In genomic region chr2:217994776-217995274, GRCh38 we compare ENCODE assay signal across 10 cellular contexts. TPM values are rescaled to one million over a fixed set of nuclear protein-coding genes. Genes with fewer than 3 reads are reported as not detected.
DNase-seq lines count a peak whose midpoint lies in the region; TF ChIP-seq lines count a peak whose summit lies in the region.
"Had no signal": no experiment of that assay in that cellular context is flagged by ENCODE, and none has a peak within 500 bp of the region (broad histone marks: within the 10 kb centered on the region; RNA-seq: fewer than 3 reads in every experiment).

No MANE protein-coding gene starts in this region.

- DNase-seq in GM04503 (ENCODE audit: low read depth) (peak; percentile 83), astrocyte of the spinal cord (ENCODE audit: low read depth, low spot score) (peak; percentile 52), hepatocyte (ENCODE audit: low spot score) (no peak), suprapubic skin (ENCODE audit: low spot score in 2 of 2) (no peak), WERI-Rb-1 (no peak), endodermal cell (no peak), NCI-H526 (lab: John Stamatoyannopoulos, UW) (no peak), colonic mucosa (no peak)
- DNase-seq: activated CD8-positive, alpha-beta T cell treated with anti-CD3 and anti-CD28 coated beads for 36 hours had no signal

- peaks cover 3% of the 10 kb centered on the region for H3K27me3 Mint-ChIP-seq in endodermal cell (ENCODE audit: insufficient read depth)

- H3K4me1 Mint-ChIP-seq in endodermal cell: peaks cover 8% of the 10 kb centered on the region

- no peak overlapping the region for H3K4me3 ChIP-seq in astrocyte of the spinal cord (ENCODE audit: low read depth, low read length)
- H3K4me3 ChIP-seq in hepatocyte: no peak overlapping the region
- no peak overlapping the region for H3K4me3 ChIP-seq in suprapubic skin
- H3K4me3 ChIP-seq in WERI-Rb-1 (ENCODE audit: low read depth, low read length): no peak overlapping the region
- H3K4me3 ChIP-seq in endodermal cell (ENCODE audit: low read length): no peak overlapping the region
- no peak overlapping the region for H3K4me3 ChIP-seq in colonic mucosa

- no peak overlapping the region for H3K4me2 ChIP-seq in hepatocyte

- peak overlapping the region; percentile 58 for H3K27ac ChIP-seq in hepatocyte
- H3K27ac ChIP-seq in suprapubic skin: peak overlapping the region; percentile 90
- no peak overlapping the region for H3K27ac ChIP-seq in WERI-Rb-1
- H3K27ac ChIP-seq in endodermal cell (ENCODE audit: low read depth, low read length): no peak overlapping the region
- no peak overlapping the region for H3K27ac ChIP-seq in colonic mucosa

- peak in 1 of 2 donors; percentile 16 for TF ChIP-seq POLR2A in suprapubic skin (IDR thresholded peaks at IDR 0.05)

- H4K20me1 ChIP-seq in hepatocyte (ENCODE audit: insufficient read depth, poor library complexity, severe bottlenecking): peaks cover 2% of the 10 kb centered on the region

- no peak for TF ChIP-seq EP300 in suprapubic skin (IDR thresholded peaks at IDR 0.05)

- H3K9ac ChIP-seq in endodermal cell (ENCODE audit: extremely low read depth, low read length, poor library complexity, severe bottlenecking) (no peak overlapping the region), colonic mucosa (ENCODE audit: low read depth in 2 of 2, low read length in 2 of 2) (no peak overlapping the region)

- no peaks in the 10 kb centered on the region for H3K9me3 ChIP-seq in hepatocyte (ENCODE audit: low read depth)
- no peaks in the 10 kb centered on the region for H3K9me3 ChIP-seq in suprapubic skin
- no peaks in the 10 kb centered on the region for H3K9me3 ChIP-seq in WERI-Rb-1 (ENCODE audit: severe bottlenecking)
- no peaks in the 10 kb centered on the region for H3K9me3 ChIP-seq in endodermal cell (ENCODE audit: control insufficient read depth, low read length)
- H3K9me3 ChIP-seq in colonic mucosa: no peaks in the 10 kb centered on the region

- H3K9me2 ChIP-seq in hepatocyte (replicated peaks; ENCODE audit: insufficient read depth): no peaks in the 10 kb centered on the region

- TF ChIP-seq CTCF in astrocyte of the spinal cord (IDR thresholded peaks at IDR 0.05; ENCODE audit: low read depth, low read length) (no peak), hepatocyte (IDR thresholded peaks at IDR 0.05; ENCODE audit: poor library complexity) (no peak), suprapubic skin (IDR thresholded peaks at IDR 0.05) (no peak), WERI-Rb-1 (IDR thresholded peaks at IDR 0.05; ENCODE audit: low read depth, low read length) (no peak), endodermal cell (conservative IDR thresholded peaks at IDR 0.05) (no peak), colonic mucosa (IDR thresholded peaks at IDR 0.05) (no peak)

- no peaks in the 10 kb centered on the region for H3K36me3 Mint-ChIP-seq in endodermal cell (ENCODE audit: low read depth)
- H3K36me3 Mint-ChIP-seq: natural killer cell treated with Interleukin-12 subunit alpha and Interleukin-12 subunit beta and Interleukin-15 and Interleukin-18, amount 100 ng/mL, for 72 hours had no signal

- H3K27ac Mint-ChIP-seq in endodermal cell: no peak overlapping the region
- H3K27ac Mint-ChIP-seq: activated CD8-positive, alpha-beta T cell treated with anti-CD3 and anti-CD28 coated beads for 36 hours; natural killer cell treated with Interleukin-12 subunit alpha and Interleukin-12 subunit beta and Interleukin-15 and Interleukin-18, amount 100 ng/mL, for 72 hours had no signal

- in situ Hi-C loops in astrocyte of the spinal cord (cut with HindIII; ENCODE audit: low sequenced_read_pairs): no loop called here

- H3K27me3 ChIP-seq in hepatocyte (no peaks in the 10 kb centered on the region), suprapubic skin (no peaks in the 10 kb centered on the region), WERI-Rb-1 (ENCODE audit: insufficient read depth, low read depth, severe bottlenecking) (no peaks in the 10 kb centered on the region), endodermal cell (ENCODE audit: control insufficient read depth, insufficient read depth, low read length, poor library complexity, severe bottlenecking) (no peaks in the 10 kb centered on the region), colonic mucosa (no peaks in the 10 kb centered on the region)

- no peaks in the 10 kb centered on the region for H3K9me3 Mint-ChIP-seq in endodermal cell
- H3K9me3 Mint-ChIP-seq: activated CD8-positive, alpha-beta T cell treated with anti-CD3 and anti-CD28 coated beads for 36 hours; natural killer cell treated with Interleukin-12 subunit alpha and Interleukin-12 subunit beta and Interleukin-15 and Interleukin-18, amount 100 ng/mL, for 72 hours had no signal

- WGBS in hepatocyte (ENCODE audit: low lambda C conversion rate, missing lambda C conversion rate): 89% methylated on average over 4 of the region's 4 CpGs
- 64% methylated on average over 4 of the region's 4 CpGs for WGBS in suprapubic skin
- 93 to 100% methylated on average over 2 to 4 of the region's 4 CpGs for WGBS in endodermal cell (ENCODE audit: insufficient coverage in 1 of 2, insufficient read length in 1 of 2), 2 experiments

- intact Hi-C loops in colonic mucosa (cut with DNase I): no loop called here

- H2AFZ ChIP-seq in hepatocyte: no peak overlapping the region

- H3K4me1 ChIP-seq in hepatocyte (ENCODE audit: insufficient read depth) (peaks cover 14% of the 10 kb centered on the region), suprapubic skin (peaks cover 57% of the 10 kb centered on the region), endodermal cell (ENCODE audit: control insufficient read depth, insufficient read depth, low read length) (no peaks in the 10 kb centered on the region), colonic mucosa (no peaks in the 10 kb centered on the region)

- H3K36me3 ChIP-seq in hepatocyte (replicated peaks; ENCODE audit: insufficient read depth, low read depth) (no peaks in the 10 kb centered on the region), suprapubic skin (no peaks in the 10 kb centered on the region), WERI-Rb-1 (no peaks in the 10 kb centered on the region), endodermal cell (ENCODE audit: control insufficient read depth, insufficient read depth, low read length) (no peaks in the 10 kb centered on the region), colonic mucosa (no peaks in the 10 kb centered on the region)

- no peak overlapping the region for H3K4me3 Mint-ChIP-seq in endodermal cell
- H3K4me3 Mint-ChIP-seq: activated CD8-positive, alpha-beta T cell treated with anti-CD3 and anti-CD28 coated beads for 36 hours; natural killer cell treated with Interleukin-12 subunit alpha and Interleukin-12 subunit beta and Interleukin-15 and Interleukin-18, amount 100 ng/mL, for 72 hours had no signal

- H3K79me2 ChIP-seq in hepatocyte: peaks cover under 1% of the 10 kb centered on the region

RNA-seq across cellular contexts. Expression of gene TNS1, which starts 8.0 kb away (rescaled TPM):
- total RNA-seq in hepatocyte (22.9 and 27.6 TPM in 2 replicates), suprapubic skin (100 to 1,000 TPM in 2 of 4 donors, 10 to 100 TPM in 2; 64.1 to 145 (median 99.5) TPM), endodermal cell (1 to 10 TPM; 3.3 to 4.2 TPM), colonic mucosa (100 to 1,000 TPM in 1 of 2 donors, 10 to 100 TPM in 1; 20.6 to 164 TPM)
- polyA plus RNA-seq in hepatocyte: 16.2 TPM in 2 replicates
- polyA plus RNA-seq in endodermal cell (2013, experiment 1 of 2): 5.6 TPM
- polyA plus RNA-seq in endodermal cell (2013, experiment 2 of 2): 7.2 TPM

Comparison
In these comparisons a context has a peak if more than half of its experiments do, and no peak if none do; other contexts are left out.
1. DNase-seq: peak in GM04503 (single experiment) and astrocyte of the spinal cord (single experiment); none in hepatocyte (single experiment), suprapubic skin (0 of 2), WERI-Rb-1 (single experiment), endodermal cell (single experiment), NCI-H526 (0 of 2) and colonic mucosa (single experiment).
2. H3K27ac ChIP-seq: peak in hepatocyte (single experiment) and suprapubic skin (single experiment); none in WERI-Rb-1 (single experiment), endodermal cell (single experiment) and colonic mucosa (single experiment).